In the genomic region with DNA sequence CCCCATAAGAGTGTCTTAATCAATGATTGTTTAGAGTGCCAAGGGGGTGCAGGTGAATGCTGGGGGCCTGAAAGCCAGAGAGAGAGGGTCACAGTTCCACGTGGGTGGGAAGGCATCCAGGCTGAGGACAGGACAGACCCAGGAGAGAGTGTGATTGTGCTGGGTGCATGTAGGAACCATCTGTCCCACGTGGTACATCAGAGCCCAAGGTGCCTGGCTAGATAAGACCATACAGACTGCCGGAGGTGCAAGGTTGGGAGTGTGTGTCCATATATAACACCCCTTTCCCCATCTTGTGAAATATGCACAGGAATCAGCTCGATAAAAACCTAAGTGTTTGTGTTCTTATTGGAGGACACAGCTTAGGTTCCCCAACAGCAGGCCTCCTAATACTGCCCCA, we compare ENCODE assay signal across 21 cellular contexts.
DNase-seq lines count a peak whose midpoint lies in the region; ATAC-seq, FAIRE-seq and TF ChIP-seq lines count a peak whose summit lies in the region.
"Had no signal": no experiment of that assay in that cellular context is flagged by ENCODE, and none has a peak within 500 bp of the region (broad histone marks: within the 10 kb centered on the region; RNA-seq: fewer than 3 reads in every experiment).

No MANE protein-coding gene starts in this region.

- H3K9me1 ChIP-seq in IMR-90 (ENCODE audit: insufficient read depth, low read length) = no peaks in the 10 kb centered on the region
- H3K9me1 ChIP-seq in K562 (ENCODE audit: control insufficient read depth, insufficient read depth, low read length) = no peaks in the 10 kb centered on the region

- H2AK9ac ChIP-seq in IMR-90 (replicated peaks; ENCODE audit: low read depth, low read length, poor library complexity) = no peak overlapping the region

- H3K4me2 ChIP-seq in IMR-90 (ENCODE audit: low read depth, low read length) (no peak overlapping the region), K562 (ENCODE audit: insufficient read depth, low read length) (peak overlapping the region; percentile 26; the same call in 1 of the 2 replicates)
- H3K4me2 ChIP-seq: BLaER1, GM23338, KMS-11 had no signal

- no peaks in the 10 kb centered on the region for H3K79me2 ChIP-seq in K562 (ENCODE audit: control insufficient read depth, insufficient read depth, low read length)

- H4K91ac ChIP-seq in IMR-90 (ENCODE audit: insufficient read depth, low read depth, low read length) = no peak overlapping the region

- CTCF ChIA-PET in IMR-90 (lab: Yijun Ruan, JAX) = no interaction called here
- CTCF ChIA-PET in K562 (lab: Yijun Ruan, JAX; ENCODE audit: low intra/inter-chr PET ratio) = interaction anchor here (0.9 kb wide), 1 partner anchor 9 kb away, joined by 3 read pairs; no protein-coding TSS in a partner anchor
- CTCF ChIA-PET in CD4-positive, alpha-beta memory T cell (lab: Charles Lee; ENCODE audit: partially characterized antibody) = no interaction called here

- BruUV-seq in IMR-90 (replicated peaks; lab: Mats Ljungman, UMichigan) = no TSS peak
- no TSS peak for BruUV-seq in K562 (replicated peaks; lab: Mats Ljungman, UMichigan)

- DNase-seq in IMR-90 (no peak), K562 (ENCODE audit: extremely low read depth in 1 of 4, low spot score in 3 of 4) (peak; percentile 48 to 76 (median 64)), neural crest cell (ENCODE audit: low read depth, low spot score) (no peak), osteocyte (ENCODE audit: extremely low spot score, unreplicated experiment) (peak; percentile 44), GM19240 (ENCODE audit: insufficient read length, low spot score) (no peak), lower lobe of right lung (no peak)
- DNase-seq in CD4-positive, alpha-beta memory T cell = no peak
- DNase-seq: CD8-positive, alpha-beta T cell; COR-L47; HCEC 1CT had no signal

- H3K27ac Mint-ChIP-seq in neural crest cell (ENCODE audit: unreplicated experiment) (peak overlapping the region; percentile 32), osteocyte (ENCODE audit: unreplicated experiment) (no peak overlapping the region)
- H3K27ac Mint-ChIP-seq in CD4-positive, alpha-beta memory T cell = no peak overlapping the region
- H3K27ac Mint-ChIP-seq: CD14-positive monocyte; CD8-positive, alpha-beta T cell; GM23338 had no signal

- no peak for TF ChIP-seq CTCF in IMR-90 (conservative IDR thresholded peaks at IDR 0.05; ENCODE audit: low read depth, low read length)
- no peak for TF ChIP-seq CTCF in K562 (IDR thresholded peaks at IDR 0.05 in 2 of 3, conservative IDR thresholded peaks at IDR 0.05 in 1 of 3; ENCODE audit: insufficient read depth in 2 of 3, low read depth in 1 of 3, low read length in 3 of 3)
- no peak for TF ChIP-seq CTCF in neural crest cell (conservative IDR thresholded peaks at IDR 0.05)
- no peak for TF ChIP-seq CTCF in osteocyte (IDR thresholded peaks at IDR 0.05)
- TF ChIP-seq CTCF in lower lobe of right lung (IDR thresholded peaks at IDR 0.05) = no peak

- H3K36me3 ChIP-seq in IMR-90 (ENCODE audit: control insufficient read depth, insufficient read depth, low read length) (no peaks in the 10 kb centered on the region), K562 (ENCODE audit: control insufficient read depth, insufficient read depth, low read length) (no peaks in the 10 kb centered on the region), lower lobe of right lung (no peaks in the 10 kb centered on the region)
- no peaks in the 10 kb centered on the region for H3K36me3 ChIP-seq in CD4-positive, alpha-beta memory T cell (ENCODE audit: insufficient read depth, low read length)
- H3K36me3 ChIP-seq: BLaER1 had no signal

- H3K4me1 Mint-ChIP-seq in neural crest cell = no peaks in the 10 kb centered on the region
- no peaks in the 10 kb centered on the region for H3K4me1 Mint-ChIP-seq in osteocyte (ENCODE audit: unreplicated experiment)
- H3K4me1 Mint-ChIP-seq in CD4-positive, alpha-beta memory T cell = no peaks in the 10 kb centered on the region
- H3K4me1 Mint-ChIP-seq: CD14-positive monocyte, GM23338 had no signal

- H3K27me3 ChIP-seq in IMR-90 (ENCODE audit: control insufficient read depth, insufficient read depth, low read length) = peaks cover 37% of the 10 kb centered on the region
- no peaks in the 10 kb centered on the region for H3K27me3 ChIP-seq in K562 (ENCODE audit: control insufficient read depth in 2 of 2, insufficient read depth in 2 of 2, low read length in 2 of 2)
- no peaks in the 10 kb centered on the region for H3K27me3 ChIP-seq in CD4-positive, alpha-beta memory T cell (ENCODE audit: insufficient read depth, low read length)
- H3K27me3 ChIP-seq in lower lobe of right lung (ENCODE audit: low read depth) = no peaks in the 10 kb centered on the region
- H3K27me3 ChIP-seq: BLaER1 had no signal

- no peak overlapping the region for H3K18ac ChIP-seq in IMR-90 (ENCODE audit: low read depth, low read length)

- peak overlapping the region; percentile 21 for H2AFZ ChIP-seq in IMR-90 (replicated peaks; ENCODE audit: low read length, poor library complexity)
- H2AFZ ChIP-seq in K562 (ENCODE audit: low read depth, low read length) = peak overlapping the region; percentile 60; the same call in 1 of the 2 replicates
- H2AFZ ChIP-seq: GM23338 had no signal

- intact Hi-C loops in IMR-90 (cut with micrococcal nuclease) (no loop called here), K562 (cut with micrococcal nuclease) (no loop called here), lower lobe of right lung (cut with DNase I) (no loop called here)
- intact Hi-C loops in CD4-positive, alpha-beta memory T cell (cut with micrococcal nuclease) = no loop called here

- H4K8ac ChIP-seq in IMR-90 (ENCODE audit: low read depth in 2 of 2, low read length in 2 of 2) = no peak overlapping the region

- H3K4ac ChIP-seq in IMR-90 (ENCODE audit: low read depth, low read length) = no peak overlapping the region

- WGBS in IMR-90 (ENCODE audit: extremely low coverage in 2 of 2, insufficient read length in 1 of 2), 2 experiments = no CpG with 5 or more reads among the region's 4 CpGs
- WGBS in K562 (ENCODE audit: insufficient coverage, low coverage, missing lambda C conversion rate) = 4% methylated on average over 4 of the region's 4 CpGs

- H3K27ac ChIP-seq in IMR-90 (ENCODE audit: insufficient read depth, low read length) (no peak overlapping the region), K562 (ENCODE audit: extremely low read depth, low read depth, low read length) (no peak overlapping the region; the same call in 2 of the 3 replicates), lower lobe of right lung (no peak overlapping the region)
- no peak overlapping the region for H3K27ac ChIP-seq in CD4-positive, alpha-beta memory T cell (ENCODE audit: low read depth, low read length)
- H3K27ac ChIP-seq: BLaER1, KMS-11 had no signal

- H3K4me3 Mint-ChIP-seq in neural crest cell (no peak overlapping the region), osteocyte (ENCODE audit: unreplicated experiment) (no peak overlapping the region)
- H3K4me3 Mint-ChIP-seq in CD4-positive, alpha-beta memory T cell = no peak overlapping the region
- H3K4me3 Mint-ChIP-seq: CD14-positive monocyte; CD8-positive, alpha-beta T cell; GM23338 had no signal

- no peak overlapping the region for H3K56ac ChIP-seq in IMR-90 (ENCODE audit: extremely low read depth, insufficient read depth, low read length)

- H3K27me3 Mint-ChIP-seq in neural crest cell (ENCODE audit: low read depth) (no peaks in the 10 kb centered on the region), osteocyte (ENCODE audit: unreplicated experiment) (peaks cover 3% of the 10 kb centered on the region)
- H3K27me3 Mint-ChIP-seq in CD4-positive, alpha-beta memory T cell = peaks cover 7 to 8% of the 10 kb centered on the region in 2 donors

- H3K79me1 ChIP-seq in IMR-90 (ENCODE audit: low read depth in 1 of 2, low read length in 2 of 2) = no peaks in the 10 kb centered on the region

- POLR2A ChIA-PET in IMR-90 (lab: Charles Lee; ENCODE audit: unreplicated experiment) (interaction anchor here (0.5 kb wide), 1 partner anchor 712 kb away, joined by 3 read pairs; no protein-coding TSS in a partner anchor), K562 (lab: Yijun Ruan, JAX) (no interaction called here)
- POLR2A ChIA-PET in CD4-positive, alpha-beta memory T cell (lab: Charles Lee; ENCODE audit: partially characterized antibody) = no interaction called here

- H4K20me1 ChIP-seq in IMR-90 (ENCODE audit: insufficient read depth, low read length) (no peaks in the 10 kb centered on the region), K562 (replicated peaks; ENCODE audit: control insufficient read depth, insufficient read depth, low read length) (no peaks in the 10 kb centered on the region)
- H4K20me1 ChIP-seq: BLaER1 had no signal

- H3K36me3 Mint-ChIP-seq in neural crest cell (ENCODE audit: low read depth) = peaks cover 9% of the 10 kb centered on the region
- no peaks in the 10 kb centered on the region for H3K36me3 Mint-ChIP-seq in osteocyte (ENCODE audit: unreplicated experiment)
- H3K36me3 Mint-ChIP-seq in CD4-positive, alpha-beta memory T cell = no peaks in the 10 kb centered on the region
- H3K36me3 Mint-ChIP-seq: CD14-positive monocyte; CD8-positive, alpha-beta T cell had no signal

- no peak overlapping the region for H2BK15ac ChIP-seq in IMR-90 (ENCODE audit: low read depth, low read length)

- H3K9me3 Mint-ChIP-seq in neural crest cell = no peaks in the 10 kb centered on the region
- H3K9me3 Mint-ChIP-seq in osteocyte (ENCODE audit: unreplicated experiment) = peaks cover 2% of the 10 kb centered on the region
- H3K9me3 Mint-ChIP-seq in CD4-positive, alpha-beta memory T cell = peaks cover 0 to 6% (median 1%) of the 10 kb centered on the region in 8 donors
- H3K9me3 Mint-ChIP-seq: CD8-positive, alpha-beta T cell had no signal

- no peak overlapping the region for H2BK120ac ChIP-seq in IMR-90 (ENCODE audit: low read depth, low read length)

- no peak overlapping the region for H4K5ac ChIP-seq in IMR-90 (ENCODE audit: low read depth, low read length)

- H2BK20ac ChIP-seq in IMR-90 (ENCODE audit: low read depth, low read length) = no peak overlapping the region

- H3K4me3 ChIP-seq in IMR-90 (ENCODE audit: insufficient read depth, low read depth, low read length) = no peak overlapping the region
- no peak overlapping the region for H3K4me3 ChIP-seq in K562
- no peak overlapping the region for H3K4me3 ChIP-seq in CD4-positive, alpha-beta memory T cell (ENCODE audit: low read length in 2 of 2)
- no peak overlapping the region for H3K4me3 ChIP-seq in lower lobe of right lung
- H3K4me3 ChIP-seq: BLaER1, GM23338 had no signal

- H3K9me3 ChIP-seq in IMR-90 (ENCODE audit: control insufficient read depth, insufficient read depth, low read length) (no peaks in the 10 kb centered on the region), K562 (replicated peaks; ENCODE audit: control insufficient read depth, insufficient read depth, low read depth, low read length) (no peaks in the 10 kb centered on the region; the same call in 1 of the 2 replicates), lower lobe of right lung (no peaks in the 10 kb centered on the region)
- H3K9me3 ChIP-seq in CD4-positive, alpha-beta memory T cell (ENCODE audit: control insufficient read depth in 1 of 2, low read length in 2 of 2) = no peaks in the 10 kb centered on the region

- no peak overlapping the region for H3K23ac ChIP-seq in IMR-90 (ENCODE audit: low read depth, low read length)

- peak; percentile 33; the same call in 1 of the 2 replicates for TF ChIP-seq EP300 in K562 (IDR thresholded peaks at IDR 0.05; ENCODE audit: low read length)

- TF ChIP-seq RAD21 in IMR-90 (IDR thresholded peaks at IDR 0.05; ENCODE audit: low read length) (no peak), K562 (CRISPR knock-in tag; conservative IDR thresholded peaks at IDR 0.05 in 1 of 2, IDR thresholded peaks at IDR 0.05 in 1 of 2) (no peak)

- FAIRE-seq in K562 (lab: Jason Lieb, UNC) = peak; percentile 87
- FAIRE-seq: A204.1, D721Med, G401.6, GM12891, GM19239, H54, HTR-8/SVneo had no signal

- no peak for TF ChIP-seq POLR2A in IMR-90 (IDR thresholded peaks at IDR 0.05; ENCODE audit: low read depth, low read length)
- no peak for TF ChIP-seq POLR2A in K562 (conservative IDR thresholded peaks at IDR 0.05)

- ATAC-seq in IMR-90 (ENCODE audit: low read depth) (no peak), K562 (peak; percentile 87), lower lobe of right lung (no peak)
- ATAC-seq: CD8-positive, alpha-beta T cell; GM23338 had no signal

- H2AK5ac ChIP-seq in IMR-90 (ENCODE audit: low read depth, low read length) = no peak overlapping the region

- no peak overlapping the region for H3K14ac ChIP-seq in IMR-90 (replicated peaks; ENCODE audit: low read depth, low read length)

- H3K4me1 ChIP-seq in IMR-90 (ENCODE audit: control insufficient read depth, insufficient read depth, low read length) = no peaks in the 10 kb centered on the region
- H3K4me1 ChIP-seq in K562 (replicated peaks in 1 of 2; ENCODE audit: control insufficient read depth in 2 of 2, insufficient read depth in 2 of 2, low read length in 2 of 2) = peaks cover 2 to 17% of the 10 kb centered on the region in 2 experiments; a peak in 4 of 5 replicates
- H3K4me1 ChIP-seq in CD4-positive, alpha-beta memory T cell (ENCODE audit: insufficient read depth, low read length) = no peaks in the 10 kb centered on the region
- no peaks in the 10 kb centered on the region for H3K4me1 ChIP-seq in lower lobe of right lung
- H3K4me1 ChIP-seq: BLaER1 had no signal

- no peak overlapping the region for H2BK5ac ChIP-seq in IMR-90 (ENCODE audit: low read depth, low read length, poor library complexity, severe bottlenecking)

- H3K9ac ChIP-seq in IMR-90 (ENCODE audit: low read depth, low read length) (no peak overlapping the region), K562 (ENCODE audit: insufficient read depth in 1 of 2, low read depth in 2 of 2, low read length in 2 of 2) (no peak overlapping the region)
- H3K9ac ChIP-seq: BLaER1, KMS-11 had no signal

- dilution Hi-C loops in IMR-90 (cut with HindIII; ENCODE audit: low sequenced_read_pairs, unreplicated experiment) = no loop called here

- in situ Hi-C loops in IMR-90 (cut with MboI; ENCODE audit: low sequenced_read_pairs) (no loop called here), K562 (cut with MboI) (no loop called here)

Comparison
In these comparisons a context has a peak if more than half of its experiments do, and no peak if none do; other contexts are left out.
1. DNase-seq: peak in K562 (4 of 4) and osteocyte (single experiment); none in IMR-90 (single experiment), neural crest cell (single experiment), CD4-positive, alpha-beta memory T cell (0 of 5), GM19240 (single experiment) and lower lobe of right lung (single experiment).